Comparison of ENCODE assay signal across 25 cellular contexts in genomic region chr2:5125017-5125730, GRCh38.
DNase-seq lines count a peak whose midpoint lies in the region; ATAC-seq and TF ChIP-seq lines count a peak whose summit lies in the region.
"Had no signal": no experiment of that assay in that cellular context is flagged by ENCODE, and none has a peak within 500 bp of the region (broad histone marks: within the 10 kb centered on the region; RNA-seq: fewer than 3 reads in every experiment).

No MANE protein-coding gene starts in this region.

- H3K79me2 ChIP-seq in H9 (ENCODE audit: insufficient read depth, low read length), result no peaks in the 10 kb centered on the region

- H3K79me1 ChIP-seq in H9 (ENCODE audit: insufficient read depth, low read depth, low read length, poor library complexity, severe bottlenecking), result no peaks in the 10 kb centered on the region

- H2AFZ ChIP-seq in H9 (ENCODE audit: low read length), result no peak overlapping the region

- no peak overlapping the region for H3K14ac ChIP-seq in H9 (ENCODE audit: insufficient read depth, low read length)

- H4K91ac ChIP-seq in H9 (ENCODE audit: insufficient read length, low read depth, low read length), result no peak overlapping the region

- H2BK20ac ChIP-seq in H9 (ENCODE audit: low read depth, low read length, poor library complexity, severe bottlenecking), result no peak overlapping the region

- no peak overlapping the region for H2AK5ac ChIP-seq in H9 (ENCODE audit: insufficient read length, low read length)

- peak overlapping the region; percentile 16 for H3K27ac ChIP-seq in H9 (ENCODE audit: insufficient read length, low read depth, low read length)
- H3K27ac ChIP-seq: ascending aorta, prostate gland, RWPE1, vagina had no signal

- no peak overlapping the region for H3K4ac ChIP-seq in H9 (ENCODE audit: low read depth, low read length)

- H3K36me3 Mint-ChIP-seq in H9 (ENCODE audit: insufficient read depth in 1 of 3, low read depth in 3 of 3) (no peaks in the 10 kb centered on the region), neural crest cell (ENCODE audit: low read depth) (no peaks in the 10 kb centered on the region)
- H3K36me3 Mint-ChIP-seq: CD8-positive, alpha-beta memory T cell; naive B cell had no signal

- no peak overlapping the region for H3K23ac ChIP-seq in H9 (ENCODE audit: insufficient read length, low read depth, low read length)

- H2BK5ac ChIP-seq in H9 (ENCODE audit: insufficient read length, low read length), result no peak overlapping the region

- no peak overlapping the region for H3T11ph ChIP-seq in H9 (ENCODE audit: low read length)

- no peak overlapping the region for H2BK120ac ChIP-seq in H9 (ENCODE audit: low read depth, low read length, poor library complexity, severe bottlenecking)

- no CpG with 5 or more reads among the region's 2 CpGs for WGBS in H9 (ENCODE audit: extremely low coverage, insufficient read length, low lambda C conversion rate)

- no peak overlapping the region for H3K18ac ChIP-seq in H9 (ENCODE audit: insufficient read length, low read depth, low read length)

- no peaks in the 10 kb centered on the region for H4K20me1 ChIP-seq in H9 (ENCODE audit: control insufficient read depth, insufficient read depth, insufficient read length)

- H3K9me3 Mint-ChIP-seq in H9, result no peaks in the 10 kb centered on the region
- H3K9me3 Mint-ChIP-seq in neural crest cell, result no peaks in the 10 kb centered on the region

- H3K27ac Mint-ChIP-seq in H9, result peak overlapping the region; percentile 95 to 97 (median 95); a peak in 6 of 7 replicates
- no peak overlapping the region for H3K27ac Mint-ChIP-seq in neural crest cell (ENCODE audit: unreplicated experiment)
- H3K27ac Mint-ChIP-seq: activated CD4-positive, alpha-beta T cell treated with anti-CD3 and anti-CD28 coated beads, Interleukin-2, amount 10 ng/mL, durations not matched to agents 24 days and 14 days; activated naive CD4-positive, alpha-beta T cell treated with anti-CD3 and anti-CD28 coated beads for 36 hours; CD8-positive, alpha-beta memory T cell; effector memory CD8-positive, alpha-beta T cell; naive B cell had no signal

- H3K4me2 ChIP-seq in H9 (ENCODE audit: insufficient read depth, insufficient read length, low read length), result peak overlapping the region; percentile 4

- no peak for ATAC-seq in HG03342 (IDR thresholded peaks at IDR 0.05; ENCODE audit: unreplicated experiment)
- ATAC-seq: effector memory CD8-positive, alpha-beta T cell; HCT116 had no signal

- DNase-seq in H9, result no peak
- peak; percentile 71 to 79 for DNase-seq in NCI-H187 (lab: John Stamatoyannopoulos, UW)
- DNase-seq in NCI-H69 (lab: John Stamatoyannopoulos, UW), result peak; percentile 71
- DNase-seq in neural crest cell (ENCODE audit: low read depth, low spot score), result no peak
- DNase-seq in activated naive CD4-positive, alpha-beta T cell (lab: John Stamatoyannopoulos, UW), result no peak
- DNase-seq in pons (ENCODE audit: low spot score), result no peak
- DNase-seq: activated CD4-positive, alpha-beta T cell treated with anti-CD3 and anti-CD28 coated beads, Interleukin-2, amount 10 ng/mL, durations not matched to agents 24 days and 14 days; activated CD8-positive, alpha-beta memory T cell treated with anti-CD3 and anti-CD28 coated beads, Interleukin-2, amount 50 U/mL, for 48 hours; activated naive CD4-positive, alpha-beta T cell treated with anti-CD3 and anti-CD28 coated beads for 36 hours; CD8-positive, alpha-beta memory T cell; effector memory CD8-positive, alpha-beta T cell; head of caudate nucleus; islet precursor cell; KBM-7; mammary epithelial cell; naive B cell; NCI-H1048; small intestine; stimulated activated CD8-positive, alpha-beta memory T cell treated with anti-CD3 and anti-CD28 coated beads, Interleukin-4, amount 100 ng/mL, for 48 hours had no signal

- H3K27me3 Mint-ChIP-seq in H9 (ENCODE audit: low read depth) (no peaks in the 10 kb centered on the region), neural crest cell (ENCODE audit: low read depth) (no peaks in the 10 kb centered on the region)
- H3K27me3 Mint-ChIP-seq: activated CD4-positive, alpha-beta T cell treated with anti-CD3 and anti-CD28 coated beads, Interleukin-2, amount 10 ng/mL, durations not matched to agents 24 days and 14 days; CD8-positive, alpha-beta memory T cell; effector memory CD8-positive, alpha-beta T cell; naive B cell had no signal

- no peak overlapping the region for H2BK12ac ChIP-seq in H9 (ENCODE audit: insufficient read length, low read depth, low read length)

- H4K8ac ChIP-seq in H9 (replicated peaks; ENCODE audit: insufficient read length, low read depth, low read length), result no peak overlapping the region

- H3K4me1 Mint-ChIP-seq in H9 (peaks cover 30 to 34% of the 10 kb centered on the region in 2 experiments), neural crest cell (peaks cover 10% of the 10 kb centered on the region)
- H3K4me1 Mint-ChIP-seq: activated CD4-positive, alpha-beta T cell treated with anti-CD3 and anti-CD28 coated beads, Interleukin-2, amount 10 ng/mL, durations not matched to agents 24 days and 14 days; CD8-positive, alpha-beta memory T cell; naive B cell had no signal

- H4K5ac ChIP-seq in H9 (ENCODE audit: insufficient read length, low read depth, low read length), result no peak overlapping the region

- H3K4me3 Mint-ChIP-seq in H9 (peak overlapping the region in 1 of 2 experiments; percentile 14; a peak in 1 of 5 replicates), neural crest cell (peak overlapping the region; percentile 14)
- H3K4me3 Mint-ChIP-seq: activated CD4-positive, alpha-beta T cell treated with anti-CD3 and anti-CD28 coated beads, Interleukin-2, amount 10 ng/mL, durations not matched to agents 24 days and 14 days; activated naive CD4-positive, alpha-beta T cell treated with anti-CD3 and anti-CD28 coated beads for 36 hours; CD8-positive, alpha-beta memory T cell; effector memory CD8-positive, alpha-beta T cell; naive B cell had no signal

- no peaks in the 10 kb centered on the region for H3K9me3 ChIP-seq in H9 (ENCODE audit: control insufficient read depth, low read depth, low read length)
- H3K9me3 ChIP-seq: ascending aorta, prostate gland, vagina had no signal

- no peak overlapping the region for H3K56ac ChIP-seq in H9 (ENCODE audit: insufficient read length, low read depth, low read length)

- H3K4me1 ChIP-seq in H9 (ENCODE audit: insufficient read depth, low read length), result 0 out of 2 replicates have a peak, but pooled peaks cover 3% of the 10 kb centered on the region
- H3K4me1 ChIP-seq: ascending aorta, prostate gland, vagina had no signal

- no peak for TF ChIP-seq CTCF in H9 (conservative IDR thresholded peaks at IDR 0.05)
- TF ChIP-seq CTCF in neural crest cell (conservative IDR thresholded peaks at IDR 0.05), result no peak

- H3K27me3 ChIP-seq in H9 (ENCODE audit: insufficient read depth, low read length), result no peaks in the 10 kb centered on the region
- H3K27me3 ChIP-seq: ascending aorta, vagina had no signal

- H2BK15ac ChIP-seq in H9 (ENCODE audit: low read depth, low read length), result no peak overlapping the region

- H3K23me2 ChIP-seq in H9 (ENCODE audit: insufficient read length, low read depth, low read length, poor library complexity, severe bottlenecking), result no peaks in the 10 kb centered on the region

- no peak overlapping the region for H3K9ac ChIP-seq in H9 (ENCODE audit: extremely low read depth, insufficient read length, low read length)

Comparison
In these comparisons a context has a peak if more than half of its experiments do, and no peak if none do; other contexts are left out.
1. DNase-seq: peak in NCI-H187 (2 of 2) and NCI-H69 (single experiment); none in H9 (single experiment), neural crest cell (single experiment), activated naive CD4-positive, alpha-beta T cell (0 of 4) and pons (single experiment).